12 cellular contexts compared by ENCODE assay signal in the genomic region with DNA sequence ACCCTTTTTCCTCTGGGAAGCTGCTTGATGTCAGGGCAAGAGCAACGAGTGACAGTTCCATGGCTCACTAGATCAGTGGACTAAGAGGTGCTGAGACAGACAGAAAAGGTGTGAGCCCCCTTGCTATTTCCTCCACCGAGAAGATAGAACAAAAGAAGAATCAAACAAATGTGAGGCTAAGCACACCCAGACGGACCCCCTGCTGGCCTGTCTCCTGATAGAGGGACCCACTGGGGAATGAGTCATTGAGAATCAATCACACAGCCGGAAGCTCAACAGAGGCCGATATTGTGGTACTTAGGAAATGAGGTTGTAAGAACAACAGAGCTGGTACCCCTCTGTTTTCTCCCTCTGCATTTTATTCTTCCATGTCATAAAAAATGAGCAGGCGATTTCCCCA.
"Had no signal": no experiment of that assay in that cellular context is flagged by ENCODE, and none has a peak within 500 bp of the region (broad histone marks: within the 10 kb centered on the region; RNA-seq: fewer than 3 reads in every experiment).

No MANE protein-coding gene starts in this region.

- H3K27ac ChIP-seq: hepatocyte, lower lobe of right lung, tibial nerve had no signal

- H3K27me3 ChIP-seq: hepatocyte, tibial nerve had no signal

- H3K36me3 ChIP-seq: lower lobe of right lung, tibial nerve had no signal

- DNase-seq: activated CD4-positive, alpha-beta T cell treated with anti-CD3 and anti-CD28 coated beads for 1 hour; activated CD4-positive, alpha-beta T cell treated with anti-CD3 and anti-CD28 coated beads, Interleukin-2, amount 50 U/mL, for 48 hours; activated naive CD4-positive, alpha-beta T cell; effector memory CD8-positive, alpha-beta T cell; lower lobe of right lung; midbrain; naive B cell; small intestine; SW 1271 had no signal

- H3K4me3 ChIP-seq: hepatocyte, lower lobe of right lung, tibial nerve had no signal

- H3K4me1 ChIP-seq: lower lobe of right lung, tibial nerve had no signal

- ATAC-seq: effector memory CD8-positive, alpha-beta T cell; lower lobe of right lung; stimulated activated effector memory CD8-positive, alpha-beta T cell treated with anti-CD3 and anti-CD28 coated beads, Interleukin-12 subunit alpha, Interleukin-12 subunit beta, amount 100 ng/mL, for 72 hours had no signal

- H3K9me3 ChIP-seq: lower lobe of right lung had no signal
